1 cellular context compared by ENCODE assay signal in the genomic region with DNA sequence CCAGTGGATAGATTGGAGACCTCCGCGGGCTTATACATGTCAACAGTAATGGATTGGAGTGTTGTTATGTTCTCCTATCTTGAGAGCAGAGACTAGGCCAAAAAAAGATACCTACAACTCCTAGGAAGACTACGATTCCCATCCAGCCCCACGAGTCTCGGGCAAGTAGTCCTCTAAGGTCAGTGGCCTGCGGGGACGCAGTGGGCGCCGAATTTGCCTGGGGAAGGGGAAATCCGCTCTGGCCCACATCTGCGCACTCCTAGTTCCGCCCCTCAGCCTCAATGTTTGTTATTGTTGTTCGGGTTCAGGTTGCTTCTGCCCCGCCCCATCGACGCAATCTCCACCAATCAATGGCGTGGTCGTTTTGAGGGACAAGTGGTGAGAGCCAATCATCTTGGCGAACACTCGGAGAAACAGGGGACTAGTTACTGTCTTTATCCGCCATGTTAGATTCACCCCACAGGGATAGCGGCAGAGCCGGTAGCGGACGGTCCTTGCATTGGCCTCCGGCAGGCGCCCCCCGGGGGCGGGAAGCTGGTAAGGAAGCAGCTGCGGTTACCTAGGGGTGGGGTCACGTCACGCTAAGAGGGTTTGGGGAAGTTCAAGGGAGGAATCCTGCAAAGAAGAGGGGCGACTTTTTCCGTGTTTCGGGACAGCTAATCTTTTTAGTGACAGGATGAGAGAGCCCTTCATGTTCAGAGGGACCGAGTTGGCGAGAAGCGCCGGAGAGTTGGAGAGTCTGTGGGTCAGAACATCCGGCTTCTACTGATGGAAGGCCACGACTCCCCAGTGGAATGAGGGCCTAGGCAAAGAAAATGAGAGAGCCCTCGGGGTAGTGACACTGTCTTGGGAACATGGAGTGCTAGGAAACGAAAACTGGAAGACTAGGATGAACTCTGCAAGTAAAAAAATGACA.
TF ChIP-seq lines count a peak whose summit lies in the region.

A gene with protein sequence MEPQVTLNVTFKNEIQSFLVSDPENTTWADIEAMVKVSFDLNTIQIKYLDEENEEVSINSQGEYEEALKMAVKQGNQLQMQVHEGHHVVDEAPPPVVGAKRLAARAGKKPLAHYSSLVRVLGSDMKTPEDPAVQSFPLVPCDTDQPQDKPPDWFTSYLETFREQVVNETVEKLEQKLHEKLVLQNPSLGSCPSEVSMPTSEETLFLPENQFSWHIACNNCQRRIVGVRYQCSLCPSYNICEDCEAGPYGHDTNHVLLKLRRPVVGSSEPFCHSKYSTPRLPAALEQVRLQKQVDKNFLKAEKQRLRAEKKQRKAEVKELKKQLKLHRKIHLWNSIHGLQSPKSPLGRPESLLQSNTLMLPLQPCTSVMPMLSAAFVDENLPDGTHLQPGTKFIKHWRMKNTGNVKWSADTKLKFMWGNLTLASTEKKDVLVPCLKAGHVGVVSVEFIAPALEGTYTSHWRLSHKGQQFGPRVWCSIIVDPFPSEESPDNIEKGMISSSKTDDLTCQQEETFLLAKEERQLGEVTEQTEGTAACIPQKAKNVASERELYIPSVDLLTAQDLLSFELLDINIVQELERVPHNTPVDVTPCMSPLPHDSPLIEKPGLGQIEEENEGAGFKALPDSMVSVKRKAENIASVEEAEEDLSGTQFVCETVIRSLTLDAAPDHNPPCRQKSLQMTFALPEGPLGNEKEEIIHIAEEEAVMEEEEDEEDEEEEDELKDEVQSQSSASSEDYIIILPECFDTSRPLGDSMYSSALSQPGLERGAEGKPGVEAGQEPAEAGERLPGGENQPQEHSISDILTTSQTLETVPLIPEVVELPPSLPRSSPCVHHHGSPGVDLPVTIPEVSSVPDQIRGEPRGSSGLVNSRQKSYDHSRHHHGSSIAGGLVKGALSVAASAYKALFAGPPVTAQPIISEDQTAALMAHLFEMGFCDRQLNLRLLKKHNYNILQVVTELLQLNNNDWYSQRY (plus strand): TSS at position 449 of the 916 bp plus-strand sequence. CDS start 4,586 bp downstream, outside the sequence.

TF ChIP-seq in H1, 55 proteins besides CTCF, POLR2A, EP300 and RAD21:
- TF ChIP-seq, protein P1, sequence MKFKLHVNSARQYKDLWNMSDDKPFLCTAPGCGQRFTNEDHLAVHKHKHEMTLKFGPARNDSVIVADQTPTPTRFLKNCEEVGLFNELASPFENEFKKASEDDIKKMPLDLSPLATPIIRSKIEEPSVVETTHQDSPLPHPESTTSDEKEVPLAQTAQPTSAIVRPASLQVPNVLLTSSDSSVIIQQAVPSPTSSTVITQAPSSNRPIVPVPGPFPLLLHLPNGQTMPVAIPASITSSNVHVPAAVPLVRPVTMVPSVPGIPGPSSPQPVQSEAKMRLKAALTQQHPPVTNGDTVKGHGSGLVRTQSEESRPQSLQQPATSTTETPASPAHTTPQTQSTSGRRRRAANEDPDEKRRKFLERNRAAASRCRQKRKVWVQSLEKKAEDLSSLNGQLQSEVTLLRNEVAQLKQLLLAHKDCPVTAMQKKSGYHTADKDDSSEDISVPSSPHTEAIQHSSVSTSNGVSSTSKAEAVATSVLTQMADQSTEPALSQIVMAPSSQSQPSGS (IDR thresholded peaks at IDR 0.05; ENCODE audit: low read length) = 0 out of 2 replicates have a peak, but pooled peaks have one; percentile 64
- TF ChIP-seq, protein P2, sequence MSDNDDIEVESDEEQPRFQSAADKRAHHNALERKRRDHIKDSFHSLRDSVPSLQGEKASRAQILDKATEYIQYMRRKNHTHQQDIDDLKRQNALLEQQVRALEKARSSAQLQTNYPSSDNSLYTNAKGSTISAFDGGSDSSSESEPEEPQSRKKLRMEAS (IDR thresholded peaks at IDR 0.05) = no peak
- TF ChIP-seq, protein P3, sequence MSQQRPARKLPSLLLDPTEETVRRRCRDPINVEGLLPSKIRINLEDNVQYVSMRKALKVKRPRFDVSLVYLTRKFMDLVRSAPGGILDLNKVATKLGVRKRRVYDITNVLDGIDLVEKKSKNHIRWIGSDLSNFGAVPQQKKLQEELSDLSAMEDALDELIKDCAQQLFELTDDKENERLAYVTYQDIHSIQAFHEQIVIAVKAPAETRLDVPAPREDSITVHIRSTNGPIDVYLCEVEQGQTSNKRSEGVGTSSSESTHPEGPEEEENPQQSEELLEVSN (IDR thresholded peaks at IDR 0.05) = no peak
- no peak for TF ChIP-seq TCF12 (IDR thresholded peaks at IDR 0.05; ENCODE audit: low read depth, low read length)
- peak; percentile 30 for TF ChIP-seq NANOG (IDR thresholded peaks at IDR 0.05; ENCODE audit: insufficient read depth, low read depth, low read length, poor library complexity, severe bottlenecking)
- TF ChIP-seq SP1 (IDR thresholded peaks at IDR 0.05; ENCODE audit: low read depth, low read length) = peak; percentile 97
- TF ChIP-seq SP4 (IDR thresholded peaks at IDR 0.05; ENCODE audit: low read length) = peak; percentile 82
- no peak for TF ChIP-seq CBX8 (IDR thresholded peaks at IDR 0.05; ENCODE audit: borderline replicate concordance, low read depth, low read length)
- TF ChIP-seq CBX5 (IDR thresholded peaks at IDR 0.05; ENCODE audit: low read depth, low read length) = no peak
- no peak for TF ChIP-seq RXRA (IDR thresholded peaks at IDR 0.05; ENCODE audit: insufficient read depth, low read depth, low read length)
- no peak for TF ChIP-seq HDAC6 (IDR thresholded peaks at IDR 0.05; ENCODE audit: low read depth, low read length)
- no peak for TF ChIP-seq GTF2F1 (IDR thresholded peaks at IDR 0.05; ENCODE audit: borderline replicate concordance, low read depth, low read length)
- TF ChIP-seq TAF7 (optimal IDR thresholded peaks at IDR 0.05; ENCODE audit: borderline replicate concordance, low read depth, low read length) = peak; percentile 75
- no peak for TF ChIP-seq KDM1A (IDR thresholded peaks at IDR 0.05; ENCODE audit: borderline replicate concordance, low read length)
- no peak for TF ChIP-seq CEBPB (IDR thresholded peaks at IDR 0.05; ENCODE audit: low read depth, low read length)
- no peak for TF ChIP-seq NRF1 (IDR thresholded peaks at IDR 0.05; ENCODE audit: low read depth, low read length)
- no peak for TF ChIP-seq ZNF274 (IDR thresholded peaks at IDR 0.05; ENCODE audit: borderline replicate concordance, extremely low read depth, low read length)
- 0 out of 2 replicates have a peak, but pooled peaks have one; percentile 49 for TF ChIP-seq CREB1 (IDR thresholded peaks at IDR 0.05)
- no peak for TF ChIP-seq ATF3 (IDR thresholded peaks at IDR 0.05; ENCODE audit: insufficient read depth, low read depth, low read length)
- TF ChIP-seq BRCA1 (IDR thresholded peaks at IDR 0.05; ENCODE audit: low read depth, low read length) = no peak
- peak; percentile 82 for TF ChIP-seq TAF1 (IDR thresholded peaks at IDR 0.05; ENCODE audit: low read depth, low read length)
- no peak for TF ChIP-seq CHD1 (IDR thresholded peaks at IDR 0.05; ENCODE audit: low read depth, low read length)
- peak; percentile 63; the same call in 1 of the 2 replicates for TF ChIP-seq PHF8 (conservative IDR thresholded peaks at IDR 0.05; ENCODE audit: low read depth, low read length)
- no peak for TF ChIP-seq EZH2 (IDR thresholded peaks at IDR 0.05; ENCODE audit: low read depth, low read length, severe bottlenecking)
- TF ChIP-seq CTBP2 (IDR thresholded peaks at IDR 0.05; ENCODE audit: borderline replicate concordance, insufficient read depth, insufficient read length, low read length) = peak; percentile 78
- peak; percentile 90 for TF ChIP-seq CHD2 (IDR thresholded peaks at IDR 0.05; ENCODE audit: low read length)
- TF ChIP-seq HDAC2 (IDR thresholded peaks at IDR 0.05; ENCODE audit: borderline replicate concordance in 1 of 2, low read depth in 2 of 2, low read length in 2 of 2) = peak in 1 of 2 experiments; percentile 74; a peak in 1 of 4 replicates
- TF ChIP-seq KDM5A (IDR thresholded peaks at IDR 0.05; ENCODE audit: low read length) = 0 out of 2 replicates have a peak, but pooled peaks have one; percentile 44
- peak; percentile 95 for TF ChIP-seq YY1 (IDR thresholded peaks at IDR 0.05; ENCODE audit: low read depth, low read length)
- TF ChIP-seq KDM4A (IDR thresholded peaks at IDR 0.05; ENCODE audit: low read depth, low read length, severe bottlenecking) = peak; percentile 30
- peak; percentile 72 for TF ChIP-seq SAP30 (IDR thresholded peaks at IDR 0.05; ENCODE audit: insufficient read depth, insufficient replicate concordance, low read length)
- TF ChIP-seq SIN3A (conservative IDR thresholded peaks at IDR 0.05 in 1 of 2, IDR thresholded peaks at IDR 0.05 in 1 of 2; ENCODE audit: low read depth in 1 of 2, low read length in 2 of 2) = peak; percentile 38 to 74; a peak in 2 of 4 replicates
- no peak for TF ChIP-seq JUND (IDR thresholded peaks at IDR 0.05; ENCODE audit: low read length)
- TF ChIP-seq BACH1 (IDR thresholded peaks at IDR 0.05; ENCODE audit: low read length) = peak; percentile 50; the same call in 1 of the 2 replicates
- peak; percentile 54; the same call in 1 of the 2 replicates for TF ChIP-seq RBBP5 (IDR thresholded peaks at IDR 0.05; ENCODE audit: borderline replicate concordance, low read depth, low read length)
- TF ChIP-seq TBP (IDR thresholded peaks at IDR 0.05; ENCODE audit: low read depth, low read length) = peak; percentile 76
- TF ChIP-seq ASH2L (IDR thresholded peaks at IDR 0.05; ENCODE audit: low read length) = peak; percentile 70
- TF ChIP-seq POLR2AphosphoS5 (IDR thresholded peaks at IDR 0.05; ENCODE audit: low read depth, low read length) = peak; percentile 76; the same call in 1 of the 2 replicates
- TF ChIP-seq RFX5 (IDR thresholded peaks at IDR 0.05; ENCODE audit: borderline replicate concordance, low read depth, low read length) = no peak
- no peak for TF ChIP-seq BCL11A (IDR thresholded peaks at IDR 0.05; ENCODE audit: low read depth in 2 of 2, low read length in 2 of 2)
- peak; percentile 77 for TF ChIP-seq SP2 (IDR thresholded peaks at IDR 0.05; ENCODE audit: low read length)
